In the genomic region with DNA sequence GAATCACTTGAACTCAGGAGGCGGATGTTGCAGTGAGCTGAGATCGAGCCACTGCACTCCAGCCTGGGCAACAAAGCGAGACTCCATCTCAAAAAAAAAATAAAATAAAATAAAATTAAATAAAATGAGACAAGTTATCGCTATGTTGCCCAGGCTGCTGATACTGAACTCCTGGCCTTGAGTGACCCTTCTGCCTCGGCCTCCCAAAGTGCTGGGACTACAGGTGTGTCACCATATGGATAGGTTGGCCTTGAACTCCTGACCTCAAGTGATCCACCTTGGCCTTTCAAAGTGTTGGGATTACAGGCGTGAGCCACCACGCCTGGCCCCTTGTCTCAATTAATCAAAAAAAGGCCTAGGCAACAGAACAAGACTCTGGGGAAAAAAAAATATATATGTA, we compare ENCODE assay signal across 6 cellular contexts. TPM values are rescaled to one million over a fixed set of nuclear protein-coding genes. Genes with fewer than 3 reads are reported as not detected.
"Had no signal": no experiment of that assay in that cellular context is flagged by ENCODE, and none has a peak within 500 bp of the region (broad histone marks: within the 10 kb centered on the region; RNA-seq: fewer than 3 reads in every experiment).

No MANE protein-coding gene starts in this region.

RNA-seq across cellular contexts. Expression of a gene that starts 16.0 kb away (rescaled TPM):
- total RNA-seq: M059J, PC-3, Peyer's patch, Right ventricle myocardium superior, SJSA1 had no signal
- polyA plus RNA-seq: SK-N-SH had no signal
